ENCODE assay signal across 13 cellular contexts in genomic region chr2:148726228-148726627, GRCh38.
DNase-seq lines count a peak whose midpoint lies in the region; ATAC-seq and TF ChIP-seq lines count a peak whose summit lies in the region.
"Had no signal": no experiment of that assay in that cellular context is flagged by ENCODE, and none has a peak within 500 bp of the region (broad histone marks: within the 10 kb centered on the region; RNA-seq: fewer than 3 reads in every experiment).

No MANE protein-coding gene starts in this region.

- no peak overlapping the region for H3K4me3 ChIP-seq in Caco-2 (ENCODE audit: low read depth, low read length)
- H3K4me3 ChIP-seq in dorsolateral prefrontal cortex = no peak overlapping the region
- H3K4me3 ChIP-seq: cardiac muscle cell, K562 had no signal

- POLR2A ChIA-PET in Caco-2 (lab: Charles Lee) = no interaction called here

- H3K4me1 Mint-ChIP-seq in activated naive CD8-positive, alpha-beta T cell (ENCODE audit: low read depth) = peaks cover 65% of the 10 kb centered on the region
- H3K4me1 Mint-ChIP-seq in Caco-2 (ENCODE audit: low read depth, unreplicated experiment) = peaks cover 23% of the 10 kb centered on the region

- H3K4me1 ChIP-seq in Caco-2 = peaks cover 16% of the 10 kb centered on the region

- no peak overlapping the region for H3K27ac ChIP-seq in dorsolateral prefrontal cortex
- H3K27ac ChIP-seq: cardiac muscle cell had no signal

- DNase-seq in GM19240 (ENCODE audit: insufficient read length, low spot score) = no peak
- DNase-seq in Caco-2 = no peak
- no peak for DNase-seq in dorsolateral prefrontal cortex
- no peak for DNase-seq in foreskin melanocyte
- DNase-seq: H9, NCI-H2227 treated with DMSO at 0.1 percent for 48 hours had no signal

- peak; percentile 50 for ATAC-seq in GM18520 (IDR thresholded peaks at IDR 0.05; ENCODE audit: unreplicated experiment)
- ATAC-seq in GM21360 (IDR thresholded peaks at IDR 0.05; ENCODE audit: unreplicated experiment) = peak; percentile 76
- ATAC-seq in HG03039 (IDR thresholded peaks at IDR 0.05; ENCODE audit: unreplicated experiment) = peak; percentile 72
- ATAC-seq: K562 had no signal

- H3K27ac Mint-ChIP-seq in activated naive CD8-positive, alpha-beta T cell = peak overlapping the region; percentile 67
- H3K27ac Mint-ChIP-seq in Caco-2 (ENCODE audit: unreplicated experiment) = no peak overlapping the region
- H3K27ac Mint-ChIP-seq: H9, type B pancreatic cell had no signal

- no TSS peak for BruUV-seq in Caco-2 (replicated peaks; lab: Mats Ljungman, UMichigan)

- H3K9me3 Mint-ChIP-seq in activated naive CD8-positive, alpha-beta T cell (ENCODE audit: low read depth) = peaks cover 5% of the 10 kb centered on the region
- H3K9me3 Mint-ChIP-seq in Caco-2 (ENCODE audit: unreplicated experiment) = no peaks in the 10 kb centered on the region
- H3K9me3 Mint-ChIP-seq: H9, type B pancreatic cell had no signal

- no peaks in the 10 kb centered on the region for H3K9me3 ChIP-seq in Caco-2

- intact Hi-C loops in Caco-2 (cut with micrococcal nuclease; ENCODE audit: unreplicated experiment) = no loop called here
- intact Hi-C loops in dorsolateral prefrontal cortex (cut with DNase I) = no loop called here

- no peaks in the 10 kb centered on the region for H3K27me3 Mint-ChIP-seq in activated naive CD8-positive, alpha-beta T cell
- no peaks in the 10 kb centered on the region for H3K27me3 Mint-ChIP-seq in Caco-2 (ENCODE audit: insufficient read depth, unreplicated experiment)
- H3K27me3 Mint-ChIP-seq: type B pancreatic cell had no signal

- CTCF ChIA-PET in Caco-2 (lab: Charles Lee) = no interaction called here

- TF ChIP-seq CTCF in Caco-2 (IDR thresholded peaks at IDR 0.05; ENCODE audit: insufficient read depth in 1 of 2, low read depth in 1 of 2, low read length in 1 of 2, severe bottlenecking in 1 of 2, unreplicated experiment in 1 of 2) (no peak), dorsolateral prefrontal cortex (IDR thresholded peaks at IDR 0.05 in 54 of 56, conservative IDR thresholded peaks at IDR 0.05 in 2 of 56; ENCODE audit: low read depth in 1 of 56, partially characterized antibody in 56 of 56) (no peak)

- peaks cover 20% of the 10 kb centered on the region for H3K36me3 Mint-ChIP-seq in activated naive CD8-positive, alpha-beta T cell
- no peaks in the 10 kb centered on the region for H3K36me3 Mint-ChIP-seq in Caco-2 (ENCODE audit: insufficient read depth, unreplicated experiment)

- no peaks in the 10 kb centered on the region for H3K27me3 ChIP-seq in Caco-2 (replicated peaks; ENCODE audit: control insufficient read depth, insufficient read depth, low read length)
- no peaks in the 10 kb centered on the region for H3K27me3 ChIP-seq in dorsolateral prefrontal cortex
- H3K27me3 ChIP-seq: cardiac muscle cell had no signal

- H3K36me3 ChIP-seq in Caco-2 (ENCODE audit: control insufficient read depth, insufficient read depth, low read length) = no peaks in the 10 kb centered on the region; the same call in 1 of the 2 replicates
- H3K36me3 ChIP-seq: cardiac muscle cell had no signal

- H3K4me3 Mint-ChIP-seq in activated naive CD8-positive, alpha-beta T cell = no peak overlapping the region
- no peak overlapping the region for H3K4me3 Mint-ChIP-seq in Caco-2 (ENCODE audit: unreplicated experiment)
- H3K4me3 Mint-ChIP-seq: H9, type B pancreatic cell had no signal
